ENCODE assay signal across 8 cellular contexts in the genomic region with DNA sequence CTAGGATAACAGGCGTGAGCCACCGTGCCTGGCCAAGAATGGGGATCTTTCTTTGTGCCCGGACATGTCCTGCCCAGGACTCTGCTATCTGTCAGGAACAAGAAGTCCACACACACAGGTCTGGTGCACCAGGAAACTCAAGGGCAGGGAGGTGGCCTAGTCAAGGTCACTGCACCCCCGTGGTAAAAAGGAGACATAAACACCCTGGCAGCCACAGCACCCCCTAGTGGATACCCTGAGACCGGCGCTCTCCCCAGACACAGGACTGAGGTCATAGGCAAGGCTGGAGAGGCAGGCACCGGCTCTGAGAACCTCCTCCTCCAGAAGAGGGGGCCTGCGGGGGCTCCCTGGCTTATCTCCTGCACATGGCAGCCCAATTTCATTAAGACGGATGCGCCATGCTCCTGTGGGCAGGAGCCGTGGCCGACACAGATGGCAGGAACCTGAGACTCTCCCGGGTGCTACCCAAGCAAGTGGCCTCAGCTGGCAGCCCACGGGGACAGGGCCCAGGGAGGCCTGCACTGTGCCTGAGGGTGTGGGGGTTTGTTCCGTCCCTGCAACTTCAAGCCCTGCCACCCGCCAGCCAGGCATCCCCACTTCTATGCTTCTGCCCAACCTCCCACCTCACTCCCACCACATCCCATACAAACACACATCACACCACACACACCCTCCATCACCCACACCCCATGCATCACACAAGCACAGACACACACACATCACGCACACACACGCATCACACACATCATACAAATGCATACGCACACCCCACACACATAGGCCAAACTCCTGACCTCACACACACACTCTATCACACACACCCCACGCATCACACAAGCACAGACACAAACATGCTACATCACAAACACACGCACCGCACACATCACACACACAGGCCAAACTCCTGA. TPM values are rescaled to one million over a fixed set of nuclear protein-coding genes. Genes with fewer than 3 reads are reported as not detected.
A peak's percentile ranks its signal among the peaks of the same experiment; 100 is the strongest.
DNase-seq lines count a peak whose midpoint lies in the region; ATAC-seq, FAIRE-seq and TF ChIP-seq lines count a peak whose summit lies in the region.

No MANE protein-coding gene starts in this region.

- no peaks in the 10 kb centered on the region for H3K79me2 ChIP-seq in H1 (ENCODE audit: control insufficient read depth in 1 of 2, insufficient read depth in 2 of 2, low read length in 2 of 2)

- peak overlapping the region; percentile 56; the same call in 1 of the 2 replicates for H2BK12ac ChIP-seq in H1 (ENCODE audit: low read depth, low read length)

- H2BK15ac ChIP-seq in H1 (ENCODE audit: low read length) = 0 out of 2 replicates have a peak overlapping the region, but pooled peaks have one; percentile 74

- DNase-seq in A673 (ENCODE audit: low spot score) (peak; percentile 66), GM12891 (ENCODE audit: insufficient read length, low spot score) (peak; percentile 82), NCI-H526 treated with DMSO at 0.1 percent for 48 hours (lab: John Stamatoyannopoulos, UW) (peak; percentile 25), H1 (ENCODE audit: low read depth in 1 of 2, low spot score in 2 of 2) (peak; percentile 69 to 90), natural killer cell (peak; percentile 44), upper lobe of right lung (peak; percentile 77)
- peak; percentile 69 to 75 for DNase-seq in activated CD4-positive, alpha-beta T cell treated with anti-CD3 and anti-CD28 coated beads, Interleukin-2, amount 50 U/mL, for 48 hours

- intact Hi-C loops in A673 (cut with micrococcal nuclease; ENCODE audit: unreplicated experiment) = loop anchor here (5.0 kb wide), 1 partner anchor 669 kb away; no protein-coding TSS in a partner anchor
- intact Hi-C loops in natural killer cell (cut with micrococcal nuclease) = loop anchor here (5.0 to 10.0 kb wide), 2 partner anchors 229 to 1111 kb away; a partner anchor contains a TSS
- intact Hi-C loops in upper lobe of right lung (cut with DNase I) = loop anchor here (5.0 kb wide), 1 partner anchor 144 kb away; no protein-coding TSS in a partner anchor

- H4K8ac ChIP-seq in H1 (ENCODE audit: extremely low read depth, insufficient read depth, low read length) = no peak overlapping the region

- CTCF ChIA-PET in A673 (lab: Charles Lee) (no interaction called here), H1 (lab: Charles Lee; ENCODE audit: partially characterized antibody) (interaction anchor here (0.6 to 14.9 kb wide), 23 partner anchors 12 to 820 kb away, joined by 3 to 291 read pairs (median 4); a partner anchor contains a TSS)

- H3K56ac ChIP-seq in H1 (replicated peaks; ENCODE audit: insufficient read length, low read depth, low read length) = peak overlapping the region; percentile 24

- TF ChIP-seq CTCF in A673 (conservative IDR thresholded peaks at IDR 0.05; ENCODE audit: low read depth, low read length) = peak; percentile 92
- TF ChIP-seq CTCF in H1 (IDR thresholded peaks at IDR 0.05; ENCODE audit: control extremely low read depth in 1 of 3, insufficient read depth in 1 of 3, low read depth in 1 of 3, low read length in 3 of 3) = peak in 2 of 3 experiments; percentile 92 to 94; a peak in 3 of 4 replicates
- peak; percentile 61 for TF ChIP-seq CTCF in natural killer cell (IDR thresholded peaks at IDR 0.05)
- peak; percentile 70 for TF ChIP-seq CTCF in upper lobe of right lung (IDR thresholded peaks at IDR 0.05)

- H3K4me1 ChIP-seq in A673 (ENCODE audit: insufficient read depth, low read length, poor library complexity, severe bottlenecking) = peaks cover 15% of the 10 kb centered on the region
- H3K4me1 ChIP-seq in H1 (replicated peaks in 1 of 4; ENCODE audit: control insufficient read depth in 3 of 4, insufficient read depth in 4 of 4, low read length in 3 of 4) = peaks cover 0 to 8% (median 2%) of the 10 kb centered on the region in 4 experiments; a peak in 5 of 7 replicates
- H3K4me1 ChIP-seq in upper lobe of right lung = peaks cover 8% of the 10 kb centered on the region

- peaks cover 4% of the 10 kb centered on the region; the same call in 1 of the 2 replicates for H3K23me2 ChIP-seq in H1 (ENCODE audit: low read depth, low read length)

- peaks cover 6 to 10% of the 10 kb centered on the region in 2 donors for H3K4me1 Mint-ChIP-seq in natural killer cell

- H3K4me3 Mint-ChIP-seq in natural killer cell = no peak overlapping the region

- no peaks in the 10 kb centered on the region for H3K36me3 Mint-ChIP-seq in natural killer cell

- H3K23ac ChIP-seq in H1 (ENCODE audit: insufficient read length) = no peak overlapping the region

- no peaks in the 10 kb centered on the region for H3K9me3 ChIP-seq in A673 (ENCODE audit: low read depth, low read length, poor library complexity, severe bottlenecking)
- no peaks in the 10 kb centered on the region for H3K9me3 ChIP-seq in H1 (ENCODE audit: insufficient read depth in 2 of 2, low read depth in 1 of 2, low read length in 1 of 2)
- H3K9me3 ChIP-seq in upper lobe of right lung = no peaks in the 10 kb centered on the region

- no peak for TF ChIP-seq EP300 in H1 (IDR thresholded peaks at IDR 0.05; ENCODE audit: borderline replicate concordance in 1 of 2, low read depth in 2 of 2, low read length in 2 of 2)

- POLR2A ChIA-PET in A673 (lab: Charles Lee; ENCODE audit: low non-redundant PET) (no interaction called here), H1 (lab: Charles Lee; ENCODE audit: partially characterized antibody) (no interaction called here)

- peak; percentile 66 to 71 for TF ChIP-seq RAD21 in H1 (IDR thresholded peaks at IDR 0.05 in 1 of 2, conservative IDR thresholded peaks at IDR 0.05 in 1 of 2; ENCODE audit: low read depth in 2 of 2, low read length in 2 of 2)

- H3K27ac Mint-ChIP-seq in natural killer cell = no peak overlapping the region

- no peak overlapping the region for H2BK20ac ChIP-seq in H1 (ENCODE audit: low read length)

- WGBS in H1 (ENCODE audit: extremely low coverage in 1 of 2, insufficient coverage in 1 of 2, insufficient read length in 1 of 2, insufficient replicate concordance in 2 of 2, low coverage in 1 of 2, low lambda C conversion rate in 2 of 2, missing lambda C conversion rate in 1 of 2), 2 experiments = 70% methylated on average over 22 of the region's 22 CpGs; no CpG with 5 or more reads in 1 of the 2 experiments

- H3K27me3 Mint-ChIP-seq in natural killer cell (ENCODE audit: low read depth in 2 of 2) = peaks cover 0 to 5% of the 10 kb centered on the region in 2 donors

- H3K27me3 ChIP-seq in A673 (replicated peaks; ENCODE audit: insufficient read depth, low read depth, low read length, poor library complexity) (no peaks in the 10 kb centered on the region), H1 (replicated peaks in 1 of 4; ENCODE audit: control insufficient read depth in 3 of 4, extremely low read depth in 1 of 4, insufficient read depth in 3 of 4, low read length in 3 of 4) (peaks cover 0 to 26% (median 5%) of the 10 kb centered on the region in 4 experiments; a peak in 2 of 7 replicates), upper lobe of right lung (no peaks in the 10 kb centered on the region)

- H2AFZ ChIP-seq in H1 (ENCODE audit: low read length) = no peak overlapping the region

- no peaks in the 10 kb centered on the region for H3K9me3 Mint-ChIP-seq in natural killer cell

- H3K14ac ChIP-seq in H1 (ENCODE audit: insufficient read length) = no peak overlapping the region

- no peak overlapping the region for H2BK120ac ChIP-seq in H1 (replicated peaks; ENCODE audit: low read depth, low read length)

- H2AK5ac ChIP-seq in H1 (ENCODE audit: low read depth, low read length) = peak overlapping the region; percentile 90

- FAIRE-seq in GM12891 (lab: Jason Lieb, UNC) = peak; percentile 82
- FAIRE-seq in H1 (lab: Jason Lieb, UNC) = no peak

- BruUV-seq in A673 (replicated peaks; lab: Mats Ljungman, UMichigan) = no TSS peak

- H3K9ac ChIP-seq in H1 (replicated peaks in 1 of 4; ENCODE audit: extremely low read depth in 1 of 4, low read depth in 3 of 4, low read length in 3 of 4) = no peak overlapping the region

- no peak overlapping the region for H3K4me3 ChIP-seq in A673 (ENCODE audit: low read depth, low read length, poor library complexity, severe bottlenecking)
- H3K4me3 ChIP-seq in H1 (ENCODE audit: extremely low read depth in 1 of 4, insufficient read depth in 2 of 4, low read depth in 3 of 4, low read length in 4 of 4) = no peak overlapping the region
- H3K4me3 ChIP-seq in upper lobe of right lung = no peak overlapping the region

- H3K4me2 ChIP-seq in H1 (ENCODE audit: insufficient read depth in 1 of 2, low read depth in 2 of 2, low read length in 2 of 2) = no peak overlapping the region

- H2BK5ac ChIP-seq in H1 (ENCODE audit: low read depth, low read length) = no peak overlapping the region

- H3K27ac ChIP-seq in A673 (ENCODE audit: low read depth, low read length, poor library complexity, severe bottlenecking) = no peak overlapping the region
- no peak overlapping the region for H3K27ac ChIP-seq in H1 (ENCODE audit: low read depth, low read length)
- H3K27ac ChIP-seq in upper lobe of right lung = no peak overlapping the region

- H3K4ac ChIP-seq in H1 (replicated peaks; ENCODE audit: insufficient read length, low read depth, low read length) = no peak overlapping the region

- H3K79me1 ChIP-seq in H1 (ENCODE audit: low read depth, low read length) = no peaks in the 10 kb centered on the region

- TF ChIP-seq POLR2A in GM12891 (IDR thresholded peaks at IDR 0.05; ENCODE audit: low read depth, low read length) (no peak), H1 (IDR thresholded peaks at IDR 0.05; ENCODE audit: control extremely low read depth in 1 of 2, low read depth in 2 of 2, low read length in 2 of 2) (no peak)

- no peaks in the 10 kb centered on the region for H3K36me3 ChIP-seq in A673 (ENCODE audit: insufficient read depth, low read length, poor library complexity, severe bottlenecking)
- no peaks in the 10 kb centered on the region; a peak in 1 of 8 replicates for H3K36me3 ChIP-seq in H1 (ENCODE audit: control insufficient read depth in 2 of 4, insufficient read depth in 4 of 4, low read length in 3 of 4)
- no peaks in the 10 kb centered on the region for H3K36me3 ChIP-seq in upper lobe of right lung

- peak; percentile 73 to 85 (median 80) for ATAC-seq in natural killer cell
- ATAC-seq in upper lobe of right lung = peak; percentile 81
- no peak for ATAC-seq in HG03571 (IDR thresholded peaks at IDR 0.05; ENCODE audit: unreplicated experiment)

- peak overlapping the region; percentile 71 for H3K18ac ChIP-seq in H1 (ENCODE audit: extremely low read depth, low read length)

- peaks cover 8 to 23% of the 10 kb centered on the region in 2 experiments for H4K20me1 ChIP-seq in H1 (replicated peaks in 1 of 2; ENCODE audit: control insufficient read depth in 1 of 2, insufficient read depth in 2 of 2, low read length in 2 of 2)

- peak overlapping the region; percentile 93 for H4K91ac ChIP-seq in H1 (replicated peaks; ENCODE audit: insufficient read length, low read length)

- H4K5ac ChIP-seq in H1 (ENCODE audit: insufficient read length, low read depth, low read length) = no peak overlapping the region

RNA-seq across cellular contexts. Expression of a gene that starts 19.6 kb away (rescaled TPM):
- 28.7 and 32.6 TPM in 2 replicates for total RNA-seq in A673 (2021)
- 3.0 TPM for polyA plus RNA-seq in GM12891 (2012; ENCODE audit: low read depth, missing spikeins)
- 19.5 and 19.6 TPM in 2 replicates for total RNA-seq in H1 (2021; fragmentation: NEBNext Ultra II Directional; extraction: Animal tissue kit (Norgen Biotek cat#: 25700))
- 34.1 and 107 TPM in 2 replicates for polyA plus RNA-seq in H1 (2011; rRNA removed)
- polyA plus RNA-seq in H1 (2011; cell fraction: cytosol; rRNA removed) = 32.4 TPM
- 76.9 TPM for polyA plus RNA-seq in H1 (2011; cell fraction: nucleus; rRNA removed)
- 11.6 to 26.0 TPM (median 19.7 TPM) in 4 replicates for polyA plus RNA-seq in H1 (2012, experiment 1 of 2)
- polyA plus RNA-seq in H1 (2012, experiment 2 of 2) = 38.9 TPM
- polyA plus RNA-seq in H1 (2013, experiment 1 of 2) = 15.5 TPM
- polyA plus RNA-seq in H1 (2013, experiment 2 of 2) = 18.0 TPM
- polyA minus RNA-seq in H1 (2011; rRNA and poly(A)+ RNA removed) = 1.8 and 2.5 TPM in 2 replicates
- 21.4 TPM for polyA minus RNA-seq in H1 (2011; cell fraction: cytosol; rRNA and poly(A)+ RNA removed)
- 16.9 TPM for polyA minus RNA-seq in H1 (2011; cell fraction: nucleus; rRNA and poly(A)+ RNA removed)
- 1 to 10 TPM in 2 of 3 donors, under 1 TPM in 1; 0.73 to 3.3 (median 1.8) TPM for total RNA-seq in natural killer cell
- total RNA-seq in upper lobe of right lung = 15.8 TPM

RNA-seq across cellular contexts. Expression of a gene that starts 39.7 kb away (rescaled TPM):
- total RNA-seq in A673 (2021) (565 and 577 TPM in 2 replicates), natural killer cell (100 to 1,000 TPM in 1 of 3 donors, 10 to 100 TPM in 2; 80.9 to 110 (median 85.1) TPM), upper lobe of right lung (110 TPM)
- 115 TPM for polyA plus RNA-seq in GM12891 (2012; ENCODE audit: low read depth, missing spikeins)
- 316 and 329 TPM in 2 replicates for total RNA-seq in H1 (2021; fragmentation: NEBNext Ultra II Directional; extraction: Animal tissue kit (Norgen Biotek cat#: 25700))
- 140 and 151 TPM in 2 replicates for polyA plus RNA-seq in H1 (2011; rRNA removed)
- polyA plus RNA-seq in H1 (2011; cell fraction: cytosol; rRNA removed) = 252 TPM
- 221 TPM for polyA plus RNA-seq in H1 (2011; cell fraction: nucleus; rRNA removed)
- polyA plus RNA-seq in H1 (2012, experiment 1 of 2) = 305 to 468 TPM (median 341 TPM) in 4 replicates
- 185 TPM for polyA plus RNA-seq in H1 (2012, experiment 2 of 2)
- 190 TPM for polyA plus RNA-seq in H1 (2013, experiment 1 of 2)
- polyA plus RNA-seq in H1 (2013, experiment 2 of 2) = 182 TPM
- polyA minus RNA-seq in H1 (2011; rRNA and poly(A)+ RNA removed) = 373 and 434 TPM in 2 replicates
- polyA minus RNA-seq in H1 (2011; cell fraction: cytosol; rRNA and poly(A)+ RNA removed) = 164 TPM
- polyA minus RNA-seq in H1 (2011; cell fraction: nucleus; rRNA and poly(A)+ RNA removed) = 201 TPM

Comparison
In these comparisons a context has a peak if more than half of its experiments do, and no peak if none do; other contexts are left out.
1. DNase-seq: peak in every context shown above with its lines; median percentile 82 in GM12891; 80 in H1; 77 in upper lobe of right lung; 72 in activated CD4-positive, alpha-beta T cell treated with anti-CD3 and anti-CD28 coated beads, Interleukin-2, amount 50 U/mL, for 48 hours; 66 in A673; 44 in natural killer cell; 25 in NCI-H526 treated with DMSO at 0.1 percent for 48 hours.